Comparison of ENCODE assay signal across 17 cellular contexts in genomic region chr17:49587366-49588073, GRCh38. TPM values are rescaled to one million over a fixed set of nuclear protein-coding genes. Genes with fewer than 3 reads are reported as not detected.
DNase-seq lines count a peak whose midpoint lies in the region; ATAC-seq and TF ChIP-seq lines count a peak whose summit lies in the region.
"Had no signal": no experiment of that assay in that cellular context is flagged by ENCODE, and none has a peak within 500 bp of the region (broad histone marks: within the 10 kb centered on the region; RNA-seq: fewer than 3 reads in every experiment).

No MANE protein-coding gene starts in this region.

- no peak overlapping the region for H3K23ac ChIP-seq in neuronal stem cell (ENCODE audit: low read depth, low read length, poor library complexity)

- H4K8ac ChIP-seq in neuronal stem cell (ENCODE audit: low read depth, low read length) = no peak overlapping the region

- H3K4me3 ChIP-seq in H7 (ENCODE audit: insufficient read depth, low read depth, low read length) (no peak overlapping the region), ascending aorta (no peak overlapping the region), neuronal stem cell (ENCODE audit: low read length in 2 of 2) (no peak overlapping the region), thoracic aorta (no peak overlapping the region), left lung (no peak overlapping the region)
- H3K4me3 ChIP-seq: GM23338 had no signal

- peaks cover 3 to 29% of the 10 kb centered on the region in 2 donors for H3K4me1 ChIP-seq in ascending aorta
- no peaks in the 10 kb centered on the region for H3K4me1 ChIP-seq in neuronal stem cell (ENCODE audit: control insufficient read depth in 2 of 2, insufficient read depth in 1 of 2, low read depth in 1 of 2, low read length in 2 of 2)
- peaks cover 20 to 61% of the 10 kb centered on the region in 2 donors for H3K4me1 ChIP-seq in thoracic aorta (ENCODE audit: control insufficient read depth in 1 of 2, low read depth in 2 of 2)
- no peaks in the 10 kb centered on the region for H3K4me1 ChIP-seq in left lung

- H2BK5ac ChIP-seq in neuronal stem cell (ENCODE audit: low read length) = no peak overlapping the region

- H3K4me2 ChIP-seq in neuronal stem cell (ENCODE audit: insufficient read depth, low read length, poor library complexity, severe bottlenecking) = no peak overlapping the region
- H3K4me2 ChIP-seq: GM23338 had no signal

- intact Hi-C loops in ascending aorta (cut with DNase I) = no loop called here
- intact Hi-C loops in left lung (cut with DNase I) = no loop called here

- H3K27me3 ChIP-seq in H7 (ENCODE audit: control insufficient read depth, insufficient read depth, low read length) = no peaks in the 10 kb centered on the region
- no peaks in the 10 kb centered on the region for H3K27me3 ChIP-seq in ascending aorta
- H3K27me3 ChIP-seq in neuronal stem cell (ENCODE audit: control insufficient read depth in 3 of 3, insufficient read depth in 3 of 3, low read depth in 1 of 3, low read length in 3 of 3) = no peaks in the 10 kb centered on the region
- no peaks in the 10 kb centered on the region for H3K27me3 ChIP-seq in thoracic aorta (replicated peaks; ENCODE audit: insufficient read depth)
- H3K27me3 ChIP-seq in left lung = no peaks in the 10 kb centered on the region

- H2BK15ac ChIP-seq in neuronal stem cell (ENCODE audit: low read length) = no peak overlapping the region

- no peaks in the 10 kb centered on the region for H3K9me3 ChIP-seq in ascending aorta
- H3K9me3 ChIP-seq in neuronal stem cell (replicated peaks in 1 of 2; ENCODE audit: control insufficient read depth in 2 of 2, insufficient read depth in 1 of 2, low read depth in 1 of 2, low read length in 2 of 2) = no peaks in the 10 kb centered on the region
- H3K9me3 ChIP-seq in thoracic aorta = no peaks in the 10 kb centered on the region
- H3K9me3 ChIP-seq in left lung = no peaks in the 10 kb centered on the region

- no peak overlapping the region for H2AFZ ChIP-seq in neuronal stem cell (ENCODE audit: low read length)
- H2AFZ ChIP-seq: GM23338 had no signal

- no peak overlapping the region for H4K91ac ChIP-seq in neuronal stem cell (ENCODE audit: low read depth, low read length, poor library complexity)

- H3K27ac ChIP-seq in ascending aorta = peak overlapping the region; percentile 64 to 85
- no peak overlapping the region for H3K27ac ChIP-seq in neuronal stem cell (replicated peaks; ENCODE audit: low read length)
- H3K27ac ChIP-seq in thoracic aorta = peak overlapping the region; percentile 70 to 87
- H3K27ac ChIP-seq in left lung = no peak overlapping the region
- H3K27ac ChIP-seq: 22Rv1 had no signal

- peak; percentile 4 for DNase-seq in H7
- DNase-seq in ascending aorta (ENCODE audit: low spot score in 2 of 2) = peak in 1 of 2 donors; percentile 59
- no peak for DNase-seq in neuronal stem cell (ENCODE audit: low spot score)
- no peak for DNase-seq in thoracic aorta (ENCODE audit: low spot score)
- DNase-seq in GM19240 (ENCODE audit: insufficient read length, low spot score) = no peak
- no peak for DNase-seq in left lung
- DNase-seq in activated gamma-delta T cell (lab: John Stamatoyannopoulos, UW) = no peak
- DNase-seq: CD8-positive, alpha-beta T cell; COR-L47; DND-41; GDM1; H9 had no signal

- no peaks in the 10 kb centered on the region for H3K36me3 ChIP-seq in H7 (replicated peaks; ENCODE audit: control insufficient read depth, insufficient read depth, low read length)
- peaks cover 0 to 12% of the 10 kb centered on the region in 2 donors for H3K36me3 ChIP-seq in ascending aorta
- H3K36me3 ChIP-seq in neuronal stem cell (replicated peaks in 1 of 2; ENCODE audit: control insufficient read depth in 2 of 2, insufficient read depth in 2 of 2, low read length in 2 of 2) = no peaks in the 10 kb centered on the region
- H3K36me3 ChIP-seq in thoracic aorta = no peaks in the 10 kb centered on the region
- H3K36me3 ChIP-seq in left lung = no peaks in the 10 kb centered on the region

- peak overlapping the region; percentile 17 for H3K14ac ChIP-seq in neuronal stem cell (ENCODE audit: low read length)

- H3K9ac ChIP-seq in neuronal stem cell (ENCODE audit: low read depth, low read length, poor library complexity) = peak overlapping the region; percentile 45

- no peak overlapping the region for H3K18ac ChIP-seq in neuronal stem cell (ENCODE audit: low read length)

- no peak for ATAC-seq in thoracic aorta (ENCODE audit: insufficient number of reproducible peaks, low FRiP score, low read depth)
- no peak for ATAC-seq in GM18868 (IDR thresholded peaks at IDR 0.05; ENCODE audit: unreplicated experiment)
- no peak for ATAC-seq in left lung
- ATAC-seq: CD8-positive, alpha-beta T cell; GM23338 had no signal

- no peak overlapping the region for H3K4ac ChIP-seq in neuronal stem cell (ENCODE audit: low read length)

- H2AK5ac ChIP-seq in neuronal stem cell (ENCODE audit: low read depth, low read length) = no peak overlapping the region

- H3K79me1 ChIP-seq in neuronal stem cell (ENCODE audit: low read depth, low read length) = no peaks in the 10 kb centered on the region

- no CpG with 5 or more reads among the region's 12 CpGs for WGBS in neuronal stem cell (ENCODE audit: extremely low coverage in 2 of 2, insufficient read length in 2 of 2, insufficient replicate concordance in 1 of 2), 2 donors

- no peak overlapping the region for H2BK120ac ChIP-seq in neuronal stem cell (ENCODE audit: low read depth, low read length)

- TF ChIP-seq CTCF in ascending aorta (IDR thresholded peaks at IDR 0.05) (no peak), thoracic aorta (IDR thresholded peaks at IDR 0.05) (no peak), left lung (IDR thresholded peaks at IDR 0.05) (no peak)

- no peak overlapping the region for H2BK12ac ChIP-seq in neuronal stem cell (ENCODE audit: low read length)

RNA-seq across cellular contexts. Expression of gene NXPH3, which starts 11.8 kb away (rescaled TPM):
- total RNA-seq in H7 (2014; rRNA removed; shearing (Covaris generic)) = 1.7 and 2.4 TPM in 2 replicates
- total RNA-seq in ascending aorta = 30.3 TPM
- polyA plus RNA-seq in neuronal stem cell (2013, experiment 1 of 2) = 2.9 TPM
- polyA plus RNA-seq in neuronal stem cell (2013, experiment 2 of 2) = 2.8 TPM
- total RNA-seq in thoracic aorta = 100 to 1,000 TPM in 1 of 2 donors, 10 to 100 TPM in 1; 61.7 to 131 TPM
- 1 to 10 TPM; 2.1 to 2.7 TPM for total RNA-seq in left lung
- total RNA-seq: CD8-positive, alpha-beta T cell; HT-29 had no signal
- polyA plus RNA-seq: CD14-positive monocyte had no signal

Comparison
In these comparisons a context has a peak if more than half of its experiments do, and no peak if none do; other contexts are left out.
1. H3K27ac ChIP-seq: peak in ascending aorta (2 of 2) and thoracic aorta (2 of 2); none in neuronal stem cell (single experiment) and left lung (0 of 2).